In genomic region chr13:45339867-45340266, GRCh38 we compare ENCODE assay signal across 8 cellular contexts. TPM values are rescaled to one million over a fixed set of nuclear protein-coding genes. Genes with fewer than 3 reads are reported as not detected.
DNase-seq lines count a peak whose midpoint lies in the region; ATAC-seq, FAIRE-seq and TF ChIP-seq lines count a peak whose summit lies in the region.

No MANE protein-coding gene starts in this region.

- DNase-seq in activated CD4-positive, alpha-beta T cell treated with anti-CD3 and anti-CD28 coated beads for 36 hours, result peak; percentile 70
- DNase-seq in activated CD4-positive, alpha-beta T cell treated with anti-CD3 and anti-CD28 coated beads, Interleukin-2, amount 50 U/mL, for 1 hour, result no peak
- no peak for DNase-seq in astrocyte (ENCODE audit: low read depth)
- DNase-seq in memory B cell (ENCODE audit: low spot score in 2 of 2), result no peak
- DNase-seq in OCI-M1 (lab: John Stamatoyannopoulos, UW), result no peak
- no peak for DNase-seq in NCI-H345 (lab: John Stamatoyannopoulos, UW)
- no peak for DNase-seq in DMS 273 treated with DMSO at 0.1 percent for 48 hours (lab: John Stamatoyannopoulos, UW)

- intact Hi-C loops in activated CD4-positive, alpha-beta T cell treated with anti-CD3 and anti-CD28 coated beads for 36 hours (cut with DNase I, micrococcal nuclease), result loop anchor here (1.0 to 10.0 kb wide), 8 partner anchors 29 to 845 kb away; partner anchors contain the start of genes GTF2F2 (in 1 of the 2), LCP1 (in 1 of the 2) and SLC25A30 (in 1 of the 2)

- 11% methylated on average over 11 of the region's 11 CpGs for WGBS in thymus

- peaks cover 77% of the 10 kb centered on the region for H3K79me2 ChIP-seq in astrocyte (ENCODE audit: insufficient read depth, low read length)

- H3K4me2 ChIP-seq in astrocyte (ENCODE audit: low read length), result peak overlapping the region; percentile 87

- peak overlapping the region; percentile 99 for H3K4me3 Mint-ChIP-seq in activated CD4-positive, alpha-beta T cell treated with anti-CD3 and anti-CD28 coated beads for 36 hours
- H3K4me3 Mint-ChIP-seq in astrocyte (ENCODE audit: unreplicated experiment) (peak overlapping the region; percentile 94), memory B cell (peak overlapping the region; percentile 98)

- H3K36me3 Mint-ChIP-seq in activated CD4-positive, alpha-beta T cell treated with anti-CD3 and anti-CD28 coated beads for 36 hours (ENCODE audit: low read depth), result peaks cover 70% of the 10 kb centered on the region
- H3K36me3 Mint-ChIP-seq in astrocyte (ENCODE audit: low read depth, unreplicated experiment), result peaks cover 33% of the 10 kb centered on the region
- peaks cover 29% of the 10 kb centered on the region for H3K36me3 Mint-ChIP-seq in memory B cell

- peak overlapping the region; percentile 99 for H3K27ac Mint-ChIP-seq in activated CD4-positive, alpha-beta T cell treated with anti-CD3 and anti-CD28 coated beads for 36 hours
- H3K27ac Mint-ChIP-seq in astrocyte (ENCODE audit: unreplicated experiment), result peak overlapping the region; percentile 92
- H3K27ac Mint-ChIP-seq in memory B cell, result peak overlapping the region; percentile 98

- H3K9me3 Mint-ChIP-seq in activated CD4-positive, alpha-beta T cell treated with anti-CD3 and anti-CD28 coated beads for 36 hours (ENCODE audit: low read depth), result no peaks in the 10 kb centered on the region
- H3K9me3 Mint-ChIP-seq in astrocyte (ENCODE audit: unreplicated experiment), result no peaks in the 10 kb centered on the region
- no peaks in the 10 kb centered on the region for H3K9me3 Mint-ChIP-seq in memory B cell

- H4K20me1 ChIP-seq in astrocyte (ENCODE audit: insufficient read depth, low read length), result peaks cover 59% of the 10 kb centered on the region

- H3K9ac ChIP-seq in astrocyte (ENCODE audit: low read length), result peak overlapping the region; percentile 99

- H3K4me1 Mint-ChIP-seq in activated CD4-positive, alpha-beta T cell treated with anti-CD3 and anti-CD28 coated beads for 36 hours, result peaks cover 58% of the 10 kb centered on the region
- H3K4me1 Mint-ChIP-seq in astrocyte (ENCODE audit: low read depth, unreplicated experiment) (peaks cover 38% of the 10 kb centered on the region), memory B cell (peaks cover 36% of the 10 kb centered on the region)

- no peaks in the 10 kb centered on the region for H3K27me3 ChIP-seq in astrocyte (ENCODE audit: insufficient read depth, low read length)
- no peaks in the 10 kb centered on the region for H3K27me3 ChIP-seq in thymus (ENCODE audit: control insufficient read depth, insufficient read depth)

- no peak for TF ChIP-seq CTCF in astrocyte (IDR thresholded peaks at IDR 0.05; ENCODE audit: insufficient read depth, low read depth, low read length)

- H3K4me3 ChIP-seq in astrocyte (ENCODE audit: insufficient read depth, low read depth, low read length), result peak overlapping the region; percentile 97
- peak overlapping the region; percentile 99 for H3K4me3 ChIP-seq in thymus (ENCODE audit: low read length)

- no peak for FAIRE-seq in astrocyte (lab: Jason Lieb, UNC)

- H3K9me3 ChIP-seq in astrocyte (ENCODE audit: insufficient read depth, low read depth, low read length) (no peaks in the 10 kb centered on the region), thymus (ENCODE audit: control insufficient read depth) (no peaks in the 10 kb centered on the region)

- H3K4me1 ChIP-seq in astrocyte (ENCODE audit: insufficient read depth, low read length), result peaks cover 36% of the 10 kb centered on the region
- peaks cover 11% of the 10 kb centered on the region for H3K4me1 ChIP-seq in thymus (ENCODE audit: control insufficient read depth, insufficient read depth, low read length)

- peaks cover 55% of the 10 kb centered on the region for H3K36me3 ChIP-seq in astrocyte (ENCODE audit: insufficient read depth, low read length)
- H3K36me3 ChIP-seq in thymus (ENCODE audit: control insufficient read depth, insufficient read depth), result peaks cover 37% of the 10 kb centered on the region

- H3K27ac ChIP-seq in astrocyte (ENCODE audit: low read depth, low read length) (peak overlapping the region; percentile 98), thymus (ENCODE audit: low read depth) (peak overlapping the region; percentile 65)

- peak; percentile 3 for ATAC-seq in activated CD4-positive, alpha-beta T cell treated with anti-CD3 and anti-CD28 coated beads for 36 hours
- ATAC-seq in memory B cell (ENCODE audit: low read depth), result no peak

- POLR2A ChIA-PET in activated CD4-positive, alpha-beta T cell treated with anti-CD3 and anti-CD28 coated beads for 36 hours (lab: Charles Lee), result interaction anchor here (0.6 to 1.3 kb wide), 2 partner anchors 22 to 28 kb away, joined by 3 to 6 read pairs; no protein-coding TSS in a partner anchor

- no peak overlapping the region for H2AFZ ChIP-seq in astrocyte (ENCODE audit: low read depth, low read length)

- CTCF ChIA-PET in activated CD4-positive, alpha-beta T cell treated with anti-CD3 and anti-CD28 coated beads for 36 hours (lab: Charles Lee), result interaction anchor here (0.6 to 3.1 kb wide), 10 partner anchors 28 to 293 kb away, joined by 3 to 17 read pairs (median 4); partner anchors contain the start of genes COG3 and GTF2F2

- H3K27me3 Mint-ChIP-seq in activated CD4-positive, alpha-beta T cell treated with anti-CD3 and anti-CD28 coated beads for 36 hours, result no peaks in the 10 kb centered on the region
- no peaks in the 10 kb centered on the region for H3K27me3 Mint-ChIP-seq in astrocyte (ENCODE audit: low read depth, unreplicated experiment)
- no peaks in the 10 kb centered on the region for H3K27me3 Mint-ChIP-seq in memory B cell

RNA-seq across cellular contexts. Expression of gene TPT1, which starts 1.1 kb away (rescaled TPM):
- 1,000 to 10,000 TPM; 3,408 to 3,964 TPM for total RNA-seq in activated CD4-positive, alpha-beta T cell treated with anti-CD3 and anti-CD28 coated beads for 36 hours
- 2,316 and 2,540 TPM in 2 replicates for total RNA-seq in astrocyte
- polyA plus RNA-seq in thymus, result 12,260 TPM
